ENCODE assay signal across 9 cellular contexts in the genomic region with DNA sequence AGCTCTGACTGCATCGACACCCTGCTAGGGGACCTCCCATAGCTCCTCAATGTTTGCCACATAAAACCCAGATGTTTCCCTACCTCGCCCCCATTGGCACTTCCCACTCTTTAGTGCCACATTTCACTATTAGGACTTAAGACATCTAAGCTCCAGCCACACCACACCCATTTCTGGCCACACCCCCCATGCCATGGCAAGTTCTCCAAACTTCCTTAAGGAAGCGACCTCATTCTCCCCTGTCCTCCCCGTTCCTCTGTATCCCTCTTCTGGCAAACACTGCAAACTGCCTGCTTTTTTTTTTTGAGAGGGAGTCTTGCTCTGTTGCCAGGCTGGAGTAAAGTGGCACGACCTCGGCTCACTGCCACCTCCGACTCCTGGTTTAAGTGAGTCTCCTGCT.
DNase-seq lines count a peak whose midpoint lies in the region; ATAC-seq and TF ChIP-seq lines count a peak whose summit lies in the region.
"Had no signal": no experiment of that assay in that cellular context is flagged by ENCODE, and none has a peak within 500 bp of the region (broad histone marks: within the 10 kb centered on the region; RNA-seq: fewer than 3 reads in every experiment).

No MANE protein-coding gene starts in this region.

- peak overlapping the region; percentile 46 for H3K27ac Mint-ChIP-seq in activated CD4-positive, alpha-beta memory T cell treated with anti-CD3 and anti-CD28 coated beads for 36 hours

- POLR2A ChIA-PET in activated CD4-positive, alpha-beta memory T cell treated with anti-CD3 and anti-CD28 coated beads for 36 hours (lab: Charles Lee): no interaction called here

- peak; percentile 27 for TF ChIP-seq CTCF in foreskin keratinocyte (conservative IDR thresholded peaks at IDR 0.05)

- in situ Hi-C loops in ACHN (cut with HindIII; ENCODE audit: low pct_ligation_motif_present, low pct_unique_long_range_greater_than_20kb, low sequenced_read_pairs): no loop called here

- H3K27me3 Mint-ChIP-seq in activated CD4-positive, alpha-beta memory T cell treated with anti-CD3 and anti-CD28 coated beads for 36 hours: no peaks in the 10 kb centered on the region

- peaks cover 77% of the 10 kb centered on the region for H3K36me3 Mint-ChIP-seq in activated CD4-positive, alpha-beta memory T cell treated with anti-CD3 and anti-CD28 coated beads for 36 hours

- H3K27ac ChIP-seq in foreskin keratinocyte: no peak overlapping the region

- no peak for ATAC-seq in foreskin keratinocyte
- no peak for ATAC-seq in GM18909 (IDR thresholded peaks at IDR 0.05; ENCODE audit: poor library complexity, unreplicated experiment)
- ATAC-seq in GM19351 (IDR thresholded peaks at IDR 0.05; ENCODE audit: unreplicated experiment): no peak

- CTCF ChIA-PET in activated CD4-positive, alpha-beta memory T cell treated with anti-CD3 and anti-CD28 coated beads for 36 hours (lab: Charles Lee): no interaction called here

- DNase-seq in ACHN (peak; percentile 19), EL (peak; percentile 50), foreskin keratinocyte (no peak), putamen (ENCODE audit: low spot score) (no peak), head of caudate nucleus (no peak)
- no peak for DNase-seq in activated CD4-positive, alpha-beta memory T cell treated with anti-CD3 and anti-CD28 coated beads for 36 hours
- DNase-seq: stimulated activated naive CD4-positive, alpha-beta T cell treated with Interleukin-2 at 50 U/mL for 16 hours had no signal

- no peaks in the 10 kb centered on the region for H3K27me3 ChIP-seq in foreskin keratinocyte

- H3K4me3 Mint-ChIP-seq in activated CD4-positive, alpha-beta memory T cell treated with anti-CD3 and anti-CD28 coated beads for 36 hours: no peak overlapping the region

- no peaks in the 10 kb centered on the region for H3K4me1 ChIP-seq in foreskin keratinocyte

- peaks cover 63% of the 10 kb centered on the region for H3K4me1 Mint-ChIP-seq in activated CD4-positive, alpha-beta memory T cell treated with anti-CD3 and anti-CD28 coated beads for 36 hours (ENCODE audit: low read depth)

- intact Hi-C loops in activated CD4-positive, alpha-beta memory T cell treated with anti-CD3 and anti-CD28 coated beads for 36 hours (cut with micrococcal nuclease): no loop called here
- intact Hi-C loops in head of caudate nucleus (cut with DNase I): no loop called here

- no peaks in the 10 kb centered on the region for H3K9me3 Mint-ChIP-seq in activated CD4-positive, alpha-beta memory T cell treated with anti-CD3 and anti-CD28 coated beads for 36 hours

Comparison
In these comparisons a context has a peak if more than half of its experiments do, and no peak if none do; other contexts are left out.
1. DNase-seq: peak in ACHN (single experiment) and EL (single experiment); none in activated CD4-positive, alpha-beta memory T cell treated with anti-CD3 and anti-CD28 coated beads for 36 hours (single experiment), foreskin keratinocyte (0 of 2), putamen (single experiment) and head of caudate nucleus (0 of 42).